In genomic region chr11:77316733-77317342, GRCh38 we compare ENCODE assay signal across 21 cellular contexts. TPM values are rescaled to one million over a fixed set of nuclear protein-coding genes. Genes with fewer than 3 reads are reported as not detected.
"Had no signal": no experiment of that assay in that cellular context is flagged by ENCODE, and none has a peak within 500 bp of the region (broad histone marks: within the 10 kb centered on the region; RNA-seq: fewer than 3 reads in every experiment).

No MANE protein-coding gene starts in this region.

- H3K36me3 ChIP-seq: colonic mucosa, right atrium auricular region, upper lobe of left lung, vagina had no signal

- H3K27me3 ChIP-seq: colonic mucosa, heart right ventricle, right atrium auricular region, tibial artery, upper lobe of left lung, vagina had no signal

- ATAC-seq: heart right ventricle; left ventricle myocardium superior; psoas muscle; stimulated activated memory B cell treated with anti-CD40 and anti-IgM and Interleukin-4, amounts not matched to agents 10 μg/mL and 1 μg/mL and 100 μg/mL, for 72 hours had no signal

- H3K27ac ChIP-seq: colonic mucosa, heart right ventricle, psoas muscle, right atrium auricular region, tibial artery, upper lobe of left lung, vagina had no signal

- H3K9me3 ChIP-seq: colonic mucosa, heart right ventricle, psoas muscle, right atrium auricular region, tibial artery, upper lobe of left lung, vagina had no signal

- H3K4me3 ChIP-seq: colonic mucosa, heart right ventricle, psoas muscle, right atrium auricular region, tibial artery, upper lobe of left lung, vagina had no signal

- DNase-seq: colonic mucosa; dermis blood vessel endothelial cell; heart right ventricle; hypothalamus; left ventricle myocardium superior; mesendoderm; naive B cell; psoas muscle; stimulated activated CD4-positive, alpha-beta T cell treated with anti-CD3 and anti-CD28 coated beads, Interleukin-4, amount 100 ng/mL, for 1 hour; stimulated activated CD8-positive, alpha-beta memory T cell treated with anti-CD3 and anti-CD28 coated beads, Interleukin-4, amount 100 ng/mL, for 48 hours; tibial artery; upper lobe of left lung had no signal

- H3K4me1 ChIP-seq: colonic mucosa, heart right ventricle, psoas muscle, right atrium auricular region, tibial artery, upper lobe of left lung, vagina had no signal

RNA-seq across cellular contexts. Expression of gene GDPD4, which starts 15.4 kb away (rescaled TPM):
- total RNA-seq: cerebellum, colonic mucosa, dermis blood vessel endothelial cell, epithelial cell of proximal tubule, frontal cortex, heart right ventricle, left ventricle myocardium superior, lung microvascular endothelial cell, omental fat pad, psoas muscle, right atrium auricular region, temporal lobe, upper lobe of left lung, vagina had no signal
